ENCODE assay signal across 29 cellular contexts in genomic region chr7:19455508-19456132, GRCh38.
"Had no signal": no experiment of that assay in that cellular context is flagged by ENCODE, and none has a peak within 500 bp of the region (broad histone marks: within the 10 kb centered on the region; RNA-seq: fewer than 3 reads in every experiment).

No MANE protein-coding gene starts in this region.

- H3K27ac Mint-ChIP-seq: activated CD4-positive, alpha-beta memory T cell treated with anti-CD3 and anti-CD28 coated beads, Interleukin-2, amount 10 ng/mL, durations not matched to agents 7 days and 5 days; activated CD4-positive, alpha-beta T cell treated with anti-CD3 and anti-CD28 coated beads, Interleukin-2, amount 10 ng/mL, durations not matched to agents 7 days and 5 days; activated naive CD4-positive, alpha-beta T cell treated with anti-CD3 and anti-CD28 coated beads, Interleukin-2, amount 10 ng/mL, durations not matched to agents 7 days and 5 days; activated naive CD8-positive, alpha-beta T cell treated with anti-CD3 and anti-CD28 coated beads, Interleukin-2, amount 10 ng/mL, durations not matched to agents 7 days and 5 days; activated T-cell treated with anti-CD3 and anti-CD28 coated beads, Interleukin-2, amount 50 U/mL, for 24 hours; dendritic cell treated with granulocyte-macrophage colony-stimulating factor and Interleukin-4, amounts not matched to agents 40 ng/mL and 50 ng/mL, for 4 days; mesothelial cell of epicardium; naive thymus-derived CD4-positive, alpha-beta T cell; T-helper 17 cell had no signal

- H3K36me3 ChIP-seq: ascending aorta, gastrocnemius medialis, transverse colon, WERI-Rb-1 had no signal

- H3K4me1 Mint-ChIP-seq: activated CD4-positive, alpha-beta memory T cell treated with anti-CD3 and anti-CD28 coated beads, Interleukin-2, amount 10 ng/mL, durations not matched to agents 7 days and 5 days; activated CD4-positive, alpha-beta T cell treated with anti-CD3 and anti-CD28 coated beads, Interleukin-2, amount 10 ng/mL, durations not matched to agents 7 days and 5 days; activated naive CD4-positive, alpha-beta T cell treated with anti-CD3 and anti-CD28 coated beads, Interleukin-2, amount 10 ng/mL, durations not matched to agents 7 days and 5 days; activated naive CD8-positive, alpha-beta T cell treated with anti-CD3 and anti-CD28 coated beads, Interleukin-2, amount 10 ng/mL, durations not matched to agents 7 days and 5 days; mesothelial cell of epicardium; naive thymus-derived CD4-positive, alpha-beta T cell; T-helper 17 cell had no signal

- H3K9ac ChIP-seq: parathyroid adenoma had no signal

- H3K4me1 ChIP-seq: ascending aorta, gastrocnemius medialis, parathyroid adenoma, testis, transverse colon had no signal

- H3K9me3 ChIP-seq: gastrocnemius medialis, testis had no signal

- H2AFZ ChIP-seq: parathyroid adenoma had no signal

- H3K79me2 ChIP-seq: parathyroid adenoma had no signal

- H3K4me3 ChIP-seq: ascending aorta, gastrocnemius medialis, testis, transverse colon had no signal

- H3K27me3 ChIP-seq: ascending aorta, gastrocnemius medialis, testis, transverse colon had no signal

- DNase-seq: activated CD4-positive, alpha-beta memory T cell treated with anti-CD3 and anti-CD28 coated beads, Interleukin-2, amount 10 ng/mL, durations not matched to agents 7 days and 5 days; activated CD4-positive, alpha-beta T cell treated with anti-CD3 and anti-CD28 coated beads for 1 hour; activated CD4-positive, alpha-beta T cell treated with anti-CD3 and anti-CD28 coated beads, Interleukin-2, amount 10 ng/mL, durations not matched to agents 7 days and 5 days; activated CD8-positive, alpha-beta memory T cell treated with anti-CD3 and anti-CD28 coated beads, Interleukin-2, amount 50 U/mL, for 48 hours; activated gamma-delta T cell; activated naive CD4-positive, alpha-beta T cell treated with anti-CD3 and anti-CD28 coated beads, Interleukin-2, amount 10 ng/mL, durations not matched to agents 7 days and 5 days; activated naive CD8-positive, alpha-beta T cell treated with anti-CD3 and anti-CD28 coated beads, Interleukin-2, amount 10 ng/mL, durations not matched to agents 7 days and 5 days; activated T-cell treated with anti-CD3 and anti-CD28 coated beads, Interleukin-2, amount 50 U/mL, for 24 hours; central memory CD4-positive, alpha-beta T cell; effector CD4-positive, alpha-beta T cell; gastrocnemius medialis; hippocampal formation; kidney; left colon; mammary epithelial cell; naive thymus-derived CD4-positive, alpha-beta T cell; nucleus accumbens; right cardiac atrium; stimulated activated CD4-positive, alpha-beta T cell treated with anti-CD3 and anti-CD28 coated beads, Interleukin-2, amount 100 ng/mL, for 48 hours; stimulated activated naive CD8-positive, alpha-beta T cell treated with anti-CD3 and anti-CD28 coated beads, Interleukin-15, Interleukin-2, amounts not matched to agents 100 U/mL and 50 U/mL, for 24 hours; T-helper 17 cell; T1000; testis; transverse colon; WERI-Rb-1 had no signal

- H3K4me3 Mint-ChIP-seq: activated CD4-positive, alpha-beta memory T cell treated with anti-CD3 and anti-CD28 coated beads, Interleukin-2, amount 10 ng/mL, durations not matched to agents 7 days and 5 days; activated CD4-positive, alpha-beta T cell treated with anti-CD3 and anti-CD28 coated beads, Interleukin-2, amount 10 ng/mL, durations not matched to agents 7 days and 5 days; activated naive CD4-positive, alpha-beta T cell treated with anti-CD3 and anti-CD28 coated beads, Interleukin-2, amount 10 ng/mL, durations not matched to agents 7 days and 5 days; activated naive CD8-positive, alpha-beta T cell treated with anti-CD3 and anti-CD28 coated beads, Interleukin-2, amount 10 ng/mL, durations not matched to agents 7 days and 5 days; activated T-cell treated with anti-CD3 and anti-CD28 coated beads, Interleukin-2, amount 50 U/mL, for 24 hours; dendritic cell treated with granulocyte-macrophage colony-stimulating factor and Interleukin-4, amounts not matched to agents 40 ng/mL and 50 ng/mL, for 4 days; mesothelial cell of epicardium; naive thymus-derived CD4-positive, alpha-beta T cell; T-helper 17 cell had no signal

- H3K27me3 Mint-ChIP-seq: activated CD4-positive, alpha-beta memory T cell treated with anti-CD3 and anti-CD28 coated beads, Interleukin-2, amount 10 ng/mL, durations not matched to agents 7 days and 5 days; activated CD4-positive, alpha-beta T cell treated with anti-CD3 and anti-CD28 coated beads, Interleukin-2, amount 10 ng/mL, durations not matched to agents 7 days and 5 days; activated naive CD4-positive, alpha-beta T cell treated with anti-CD3 and anti-CD28 coated beads, Interleukin-2, amount 10 ng/mL, durations not matched to agents 7 days and 5 days; activated naive CD8-positive, alpha-beta T cell treated with anti-CD3 and anti-CD28 coated beads, Interleukin-2, amount 10 ng/mL, durations not matched to agents 7 days and 5 days; activated T-cell treated with anti-CD3 and anti-CD28 coated beads, Interleukin-2, amount 50 U/mL, for 24 hours; dendritic cell treated with granulocyte-macrophage colony-stimulating factor and Interleukin-4, amounts not matched to agents 40 ng/mL and 50 ng/mL, for 4 days; naive thymus-derived CD4-positive, alpha-beta T cell; T-helper 17 cell had no signal

- H3K36me3 Mint-ChIP-seq: activated naive CD4-positive, alpha-beta T cell treated with anti-CD3 and anti-CD28 coated beads, Interleukin-2, amount 10 ng/mL, durations not matched to agents 7 days and 5 days; activated naive CD8-positive, alpha-beta T cell treated with anti-CD3 and anti-CD28 coated beads, Interleukin-2, amount 10 ng/mL, durations not matched to agents 7 days and 5 days; naive thymus-derived CD4-positive, alpha-beta T cell had no signal

- H3K27ac ChIP-seq: ascending aorta, gastrocnemius medialis, parathyroid adenoma, testis, transverse colon, WERI-Rb-1 had no signal
